In the genomic region with DNA sequence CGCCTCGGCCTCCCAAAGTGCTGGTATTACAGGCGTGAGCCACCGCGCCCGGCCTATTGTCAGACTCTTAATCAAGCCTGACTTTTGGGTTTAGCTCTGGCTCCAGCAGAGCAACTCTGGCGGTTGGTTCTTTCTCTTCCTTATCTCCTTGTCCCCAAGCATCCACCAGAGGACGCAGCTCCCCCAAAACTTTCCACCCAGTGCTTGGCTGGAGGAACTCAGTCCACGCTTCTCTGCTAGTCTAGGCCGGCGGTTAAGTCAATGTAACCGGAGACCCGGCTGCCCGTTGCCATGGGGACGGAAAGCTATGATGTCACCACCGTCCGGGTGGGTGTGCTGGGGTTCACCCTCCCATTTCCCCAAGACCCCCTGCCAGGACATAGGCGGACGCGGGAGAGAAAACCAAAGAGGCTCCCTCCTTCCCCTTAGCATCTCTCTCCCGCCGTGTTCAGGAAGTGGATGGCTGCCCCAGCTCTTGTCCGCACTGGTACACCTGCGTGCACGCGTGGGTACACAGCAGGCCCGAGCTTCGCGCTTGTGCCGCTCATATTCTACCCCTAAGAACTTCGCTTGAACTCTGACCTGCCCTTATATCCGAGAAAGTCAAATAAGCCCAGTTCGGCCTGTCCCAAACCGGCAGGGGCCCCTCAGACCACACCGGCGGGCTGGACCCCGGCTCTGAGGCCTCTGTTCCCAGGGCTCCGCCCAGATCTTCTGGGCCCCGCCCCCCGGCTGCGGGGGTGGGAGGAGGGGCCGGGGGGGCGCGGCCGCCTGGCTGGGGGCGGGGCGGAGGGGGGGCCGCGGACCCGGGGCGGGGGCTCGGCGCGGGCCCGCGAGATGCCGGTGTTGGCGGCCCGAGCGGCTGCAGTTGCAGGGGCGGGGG, we compare ENCODE assay signal across 8 cellular contexts. TPM values are rescaled to one million over a fixed set of nuclear protein-coding genes. Genes with fewer than 3 reads are reported as not detected.
DNase-seq lines count a peak whose midpoint lies in the region; ATAC-seq lines count a peak whose summit lies in the region.

RND2 (plus strand) TSS at position 825 of the 883 bp plus-strand sequence. CDS start 117 bp downstream, outside the sequence.

- ATAC-seq in HG03432 (IDR thresholded peaks at IDR 0.05; ENCODE audit: unreplicated experiment) (peak; percentile 46), GM21367 (IDR thresholded peaks at IDR 0.05; ENCODE audit: unreplicated experiment) (no peak)

- DNase-seq in DMS 273 (lab: John Stamatoyannopoulos, UW; ENCODE audit: unreplicated experiment) (peak; percentile 99), NCI-H69 (lab: John Stamatoyannopoulos, UW) (peak; percentile 99), dermis blood vessel endothelial cell (peak; percentile 97), left kidney (ENCODE audit: low read depth, low spot score) (peak; percentile 99)
- DNase-seq in activated CD4-positive, alpha-beta T cell treated with anti-CD3 and anti-CD28 coated beads, Interleukin-2, amount 50 U/mL, for 4 hours, result peak; percentile 74 to 75
- DNase-seq in stimulated activated CD4-positive, alpha-beta T cell treated with anti-CD3 and anti-CD28 coated beads, Interleukin-1b, Interleukin-23, amount 100 ng/mL, for 24 hours (ENCODE audit: low read depth in 4 of 4, low spot score in 1 of 4), result peak; percentile 54 to 62 (median 60)

RNA-seq across cellular contexts. Expression of gene RND2, which starts in this region (rescaled TPM):
- total RNA-seq in dermis blood vessel endothelial cell, result 0.14 and 0.17 TPM in 2 replicates

Comparison
In these comparisons a context has a peak if more than half of its experiments do, and no peak if none do; other contexts are left out.
1. Peak in DNase-seq in dermis blood vessel endothelial cell; RNA of the gene not detected or under 1 TPM.